2 cellular contexts compared by ENCODE assay signal in genomic region chr2:100606332-100606731, GRCh38.
TF ChIP-seq lines count a peak whose summit lies in the region.

No MANE protein-coding gene starts in this region.

TF ChIP-seq in A549, 52 proteins besides CTCF, POLR2A, EP300 and RAD21:
- no peak for TF ChIP-seq RARB (CRISPR knock-in tag; IDR thresholded peaks at IDR 0.05)
- no peak for TF ChIP-seq SMC3 (IDR thresholded peaks at IDR 0.05)
- no peak for TF ChIP-seq GATA3 (IDR thresholded peaks at IDR 0.05; ENCODE audit: borderline replicate concordance)
- TF ChIP-seq BHLHE40 (IDR thresholded peaks at IDR 0.05; ENCODE audit: low read depth, low read length), result no peak
- TF ChIP-seq, protein P1, sequence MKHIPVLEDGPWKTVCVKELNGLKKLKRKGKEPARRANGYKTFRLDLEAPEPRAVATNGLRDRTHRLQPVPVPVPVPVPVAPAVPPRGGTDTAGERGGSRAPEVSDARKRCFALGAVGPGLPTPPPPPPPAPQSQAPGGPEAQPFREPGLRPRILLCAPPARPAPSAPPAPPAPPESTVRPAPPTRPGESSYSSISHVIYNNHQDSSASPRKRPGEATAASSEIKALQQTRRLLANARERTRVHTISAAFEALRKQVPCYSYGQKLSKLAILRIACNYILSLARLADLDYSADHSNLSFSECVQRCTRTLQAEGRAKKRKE (CRISPR knock-in tag; IDR thresholded peaks at IDR 0.05; ENCODE audit: low read depth), result no peak
- TF ChIP-seq HEYL (CRISPR knock-in tag; IDR thresholded peaks at IDR 0.05), result no peak
- no peak for TF ChIP-seq ZFP36 (IDR thresholded peaks at IDR 0.05; ENCODE audit: borderline replicate concordance, partially characterized antibody)
- no peak for TF ChIP-seq HDAC2 (IDR thresholded peaks at IDR 0.05)
- no peak for TF ChIP-seq MAZ (IDR thresholded peaks at IDR 0.05; ENCODE audit: borderline replicate concordance, low read depth, low read length)
- TF ChIP-seq JUNB (IDR thresholded peaks at IDR 0.05), result no peak
- no peak for TF ChIP-seq SREBF2 (IDR thresholded peaks at IDR 0.05)
- no peak for TF ChIP-seq HMGXB4 (CRISPR knock-in tag; IDR thresholded peaks at IDR 0.05; ENCODE audit: borderline replicate concordance)
- TF ChIP-seq CHD2 (IDR thresholded peaks at IDR 0.05; ENCODE audit: low read length, partially characterized antibody), result no peak

TF ChIP-seq in HCT116, 20 proteins besides CTCF, POLR2A, EP300 and RAD21:
- no peak for TF ChIP-seq POLR2AphosphoS5 (IDR thresholded peaks at IDR 0.05; ENCODE audit: low read depth, low read length)
- no peak for TF ChIP-seq ZFX (IDR thresholded peaks at IDR 0.05)
- TF ChIP-seq, protein P2, sequence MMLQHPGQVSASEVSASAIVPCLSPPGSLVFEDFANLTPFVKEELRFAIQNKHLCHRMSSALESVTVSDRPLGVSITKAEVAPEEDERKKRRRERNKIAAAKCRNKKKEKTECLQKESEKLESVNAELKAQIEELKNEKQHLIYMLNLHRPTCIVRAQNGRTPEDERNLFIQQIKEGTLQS (IDR thresholded peaks at IDR 0.05), result no peak
- no peak for TF ChIP-seq CEBPB (IDR thresholded peaks at IDR 0.05; ENCODE audit: low read depth)
- TF ChIP-seq SP1 (IDR thresholded peaks at IDR 0.05; ENCODE audit: low read depth), result no peak
- TF ChIP-seq, protein P3, sequence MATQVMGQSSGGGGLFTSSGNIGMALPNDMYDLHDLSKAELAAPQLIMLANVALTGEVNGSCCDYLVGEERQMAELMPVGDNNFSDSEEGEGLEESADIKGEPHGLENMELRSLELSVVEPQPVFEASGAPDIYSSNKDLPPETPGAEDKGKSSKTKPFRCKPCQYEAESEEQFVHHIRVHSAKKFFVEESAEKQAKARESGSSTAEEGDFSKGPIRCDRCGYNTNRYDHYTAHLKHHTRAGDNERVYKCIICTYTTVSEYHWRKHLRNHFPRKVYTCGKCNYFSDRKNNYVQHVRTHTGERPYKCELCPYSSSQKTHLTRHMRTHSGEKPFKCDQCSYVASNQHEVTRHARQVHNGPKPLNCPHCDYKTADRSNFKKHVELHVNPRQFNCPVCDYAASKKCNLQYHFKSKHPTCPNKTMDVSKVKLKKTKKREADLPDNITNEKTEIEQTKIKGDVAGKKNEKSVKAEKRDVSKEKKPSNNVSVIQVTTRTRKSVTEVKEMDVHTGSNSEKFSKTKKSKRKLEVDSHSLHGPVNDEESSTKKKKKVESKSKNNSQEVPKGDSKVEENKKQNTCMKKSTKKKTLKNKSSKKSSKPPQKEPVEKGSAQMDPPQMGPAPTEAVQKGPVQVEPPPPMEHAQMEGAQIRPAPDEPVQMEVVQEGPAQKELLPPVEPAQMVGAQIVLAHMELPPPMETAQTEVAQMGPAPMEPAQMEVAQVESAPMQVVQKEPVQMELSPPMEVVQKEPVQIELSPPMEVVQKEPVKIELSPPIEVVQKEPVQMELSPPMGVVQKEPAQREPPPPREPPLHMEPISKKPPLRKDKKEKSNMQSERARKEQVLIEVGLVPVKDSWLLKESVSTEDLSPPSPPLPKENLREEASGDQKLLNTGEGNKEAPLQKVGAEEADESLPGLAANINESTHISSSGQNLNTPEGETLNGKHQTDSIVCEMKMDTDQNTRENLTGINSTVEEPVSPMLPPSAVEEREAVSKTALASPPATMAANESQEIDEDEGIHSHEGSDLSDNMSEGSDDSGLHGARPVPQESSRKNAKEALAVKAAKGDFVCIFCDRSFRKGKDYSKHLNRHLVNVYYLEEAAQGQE (IDR thresholded peaks at IDR 0.05; ENCODE audit: low read depth), result no peak
- TF ChIP-seq EZH2 (IDR thresholded peaks at IDR 0.05), result no peak
- TF ChIP-seq EGR1 (IDR thresholded peaks at IDR 0.05; ENCODE audit: low read depth), result no peak
- no peak for TF ChIP-seq ZNF274 (IDR thresholded peaks at IDR 0.05; ENCODE audit: low read depth, low read length)
- no peak for TF ChIP-seq ZBTB33 (IDR thresholded peaks at IDR 0.05; ENCODE audit: extremely low read depth, insufficient replicate concordance, low read length)
- no peak for TF ChIP-seq CBX3 (IDR thresholded peaks at IDR 0.05; ENCODE audit: low read depth)
- TF ChIP-seq JUND (IDR thresholded peaks at IDR 0.05), result no peak
- TF ChIP-seq EZH2phosphoT487 (IDR thresholded peaks at IDR 0.05; ENCODE audit: borderline replicate concordance), result no peak
- TF ChIP-seq FOSL1 (IDR thresholded peaks at IDR 0.05; ENCODE audit: low read depth), result no peak
- no peak for TF ChIP-seq SRF (IDR thresholded peaks at IDR 0.05; ENCODE audit: low read depth)
- TF ChIP-seq SIN3A (IDR thresholded peaks at IDR 0.05; ENCODE audit: low read depth), result no peak
- no peak for TF ChIP-seq YY1 (IDR thresholded peaks at IDR 0.05; ENCODE audit: extremely low read depth, insufficient replicate concordance, low read depth, low read length)
- TF ChIP-seq, protein P4, sequence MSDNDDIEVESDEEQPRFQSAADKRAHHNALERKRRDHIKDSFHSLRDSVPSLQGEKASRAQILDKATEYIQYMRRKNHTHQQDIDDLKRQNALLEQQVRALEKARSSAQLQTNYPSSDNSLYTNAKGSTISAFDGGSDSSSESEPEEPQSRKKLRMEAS (IDR thresholded peaks at IDR 0.05), result no peak
- TF ChIP-seq TCF7L2 (IDR thresholded peaks at IDR 0.05; ENCODE audit: borderline replicate concordance, extremely low read depth, insufficient read depth, insufficient read length), result no peak
